1 cellular context compared by ENCODE assay signal in the genomic region with DNA sequence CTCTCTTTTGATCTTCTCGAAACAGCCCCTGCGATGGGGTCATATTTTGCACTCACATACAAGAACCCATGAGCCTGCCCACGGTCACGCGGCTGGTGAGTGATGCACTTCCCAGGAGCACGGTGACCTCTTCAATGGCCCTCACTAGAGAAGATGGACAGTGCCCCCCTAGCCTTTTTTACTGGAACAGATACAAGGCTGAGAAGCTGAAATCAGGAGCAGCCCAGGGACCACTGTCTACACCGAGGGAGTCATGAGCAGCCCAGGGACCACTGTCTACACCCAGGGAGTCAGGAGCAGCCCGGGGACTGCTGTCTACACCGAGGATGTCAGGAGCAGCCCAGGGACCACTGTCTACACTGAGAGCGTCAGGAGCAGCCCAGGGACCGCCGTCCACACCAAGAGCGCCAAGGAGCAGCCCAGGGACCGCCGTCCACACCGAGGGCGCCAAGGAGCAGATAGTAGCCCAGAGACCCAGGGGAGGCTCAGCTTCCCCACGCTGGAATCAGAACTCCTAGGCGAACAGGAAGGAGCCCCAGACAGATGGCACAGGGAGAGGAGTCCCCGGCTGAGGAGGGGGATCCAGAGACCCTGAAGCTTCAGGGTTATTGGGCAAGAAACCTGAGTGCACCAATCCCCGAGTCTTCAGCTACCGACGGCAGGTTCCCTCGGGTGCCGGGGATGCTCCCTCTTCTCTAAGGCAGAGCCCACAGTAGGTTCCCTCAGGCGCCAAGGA.
TF ChIP-seq lines count a peak whose summit lies in the region.

No MANE protein-coding gene starts in this region.

TF ChIP-seq in WTC11, 78 proteins besides CTCF, POLR2A, EP300 and RAD21 (continued from another document):
- TF ChIP-seq, protein P1, sequence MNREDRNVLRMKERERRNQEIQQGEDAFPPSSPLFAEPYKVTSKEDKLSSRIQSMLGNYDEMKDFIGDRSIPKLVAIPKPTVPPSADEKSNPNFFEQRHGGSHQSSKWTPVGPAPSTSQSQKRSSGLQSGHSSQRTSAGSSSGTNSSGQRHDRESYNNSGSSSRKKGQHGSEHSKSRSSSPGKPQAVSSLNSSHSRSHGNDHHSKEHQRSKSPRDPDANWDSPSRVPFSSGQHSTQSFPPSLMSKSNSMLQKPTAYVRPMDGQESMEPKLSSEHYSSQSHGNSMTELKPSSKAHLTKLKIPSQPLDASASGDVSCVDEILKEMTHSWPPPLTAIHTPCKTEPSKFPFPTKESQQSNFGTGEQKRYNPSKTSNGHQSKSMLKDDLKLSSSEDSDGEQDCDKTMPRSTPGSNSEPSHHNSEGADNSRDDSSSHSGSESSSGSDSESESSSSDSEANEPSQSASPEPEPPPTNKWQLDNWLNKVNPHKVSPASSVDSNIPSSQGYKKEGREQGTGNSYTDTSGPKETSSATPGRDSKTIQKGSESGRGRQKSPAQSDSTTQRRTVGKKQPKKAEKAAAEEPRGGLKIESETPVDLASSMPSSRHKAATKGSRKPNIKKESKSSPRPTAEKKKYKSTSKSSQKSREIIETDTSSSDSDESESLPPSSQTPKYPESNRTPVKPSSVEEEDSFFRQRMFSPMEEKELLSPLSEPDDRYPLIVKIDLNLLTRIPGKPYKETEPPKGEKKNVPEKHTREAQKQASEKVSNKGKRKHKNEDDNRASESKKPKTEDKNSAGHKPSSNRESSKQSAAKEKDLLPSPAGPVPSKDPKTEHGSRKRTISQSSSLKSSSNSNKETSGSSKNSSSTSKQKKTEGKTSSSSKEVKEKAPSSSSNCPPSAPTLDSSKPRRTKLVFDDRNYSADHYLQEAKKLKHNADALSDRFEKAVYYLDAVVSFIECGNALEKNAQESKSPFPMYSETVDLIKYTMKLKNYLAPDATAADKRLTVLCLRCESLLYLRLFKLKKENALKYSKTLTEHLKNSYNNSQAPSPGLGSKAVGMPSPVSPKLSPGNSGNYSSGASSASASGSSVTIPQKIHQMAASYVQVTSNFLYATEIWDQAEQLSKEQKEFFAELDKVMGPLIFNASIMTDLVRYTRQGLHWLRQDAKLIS (CRISPR knock-in tag; IDR thresholded peaks at IDR 0.05; ENCODE audit: borderline replicate concordance): no peak
- TF ChIP-seq ZNF263 (CRISPR knock-in tag; IDR thresholded peaks at IDR 0.05; ENCODE audit: low read depth) (no peak), FOXK1 (CRISPR knock-in tag; IDR thresholded peaks at IDR 0.05) (no peak)
- TF ChIP-seq, protein P2, sequence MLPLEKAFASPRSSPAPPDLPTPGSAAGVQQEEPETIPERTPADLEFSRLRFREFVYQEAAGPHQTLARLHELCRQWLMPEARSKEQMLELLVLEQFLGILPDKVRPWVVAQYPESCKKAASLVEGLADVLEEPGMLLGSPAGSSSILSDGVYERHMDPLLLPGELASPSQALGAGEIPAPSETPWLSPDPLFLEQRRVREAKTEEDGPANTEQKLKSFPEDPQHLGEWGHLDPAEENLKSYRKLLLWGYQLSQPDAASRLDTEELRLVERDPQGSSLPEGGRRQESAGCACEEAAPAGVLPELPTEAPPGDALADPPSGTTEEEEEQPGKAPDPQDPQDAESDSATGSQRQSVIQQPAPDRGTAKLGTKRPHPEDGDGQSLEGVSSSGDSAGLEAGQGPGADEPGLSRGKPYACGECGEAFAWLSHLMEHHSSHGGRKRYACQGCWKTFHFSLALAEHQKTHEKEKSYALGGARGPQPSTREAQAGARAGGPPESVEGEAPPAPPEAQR (CRISPR knock-in tag; IDR thresholded peaks at IDR 0.05): no peak
- TF ChIP-seq, protein P3, sequence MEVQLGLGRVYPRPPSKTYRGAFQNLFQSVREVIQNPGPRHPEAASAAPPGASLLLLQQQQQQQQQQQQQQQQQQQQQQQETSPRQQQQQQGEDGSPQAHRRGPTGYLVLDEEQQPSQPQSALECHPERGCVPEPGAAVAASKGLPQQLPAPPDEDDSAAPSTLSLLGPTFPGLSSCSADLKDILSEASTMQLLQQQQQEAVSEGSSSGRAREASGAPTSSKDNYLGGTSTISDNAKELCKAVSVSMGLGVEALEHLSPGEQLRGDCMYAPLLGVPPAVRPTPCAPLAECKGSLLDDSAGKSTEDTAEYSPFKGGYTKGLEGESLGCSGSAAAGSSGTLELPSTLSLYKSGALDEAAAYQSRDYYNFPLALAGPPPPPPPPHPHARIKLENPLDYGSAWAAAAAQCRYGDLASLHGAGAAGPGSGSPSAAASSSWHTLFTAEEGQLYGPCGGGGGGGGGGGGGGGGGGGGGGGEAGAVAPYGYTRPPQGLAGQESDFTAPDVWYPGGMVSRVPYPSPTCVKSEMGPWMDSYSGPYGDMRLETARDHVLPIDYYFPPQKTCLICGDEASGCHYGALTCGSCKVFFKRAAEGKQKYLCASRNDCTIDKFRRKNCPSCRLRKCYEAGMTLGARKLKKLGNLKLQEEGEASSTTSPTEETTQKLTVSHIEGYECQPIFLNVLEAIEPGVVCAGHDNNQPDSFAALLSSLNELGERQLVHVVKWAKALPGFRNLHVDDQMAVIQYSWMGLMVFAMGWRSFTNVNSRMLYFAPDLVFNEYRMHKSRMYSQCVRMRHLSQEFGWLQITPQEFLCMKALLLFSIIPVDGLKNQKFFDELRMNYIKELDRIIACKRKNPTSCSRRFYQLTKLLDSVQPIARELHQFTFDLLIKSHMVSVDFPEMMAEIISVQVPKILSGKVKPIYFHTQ (CRISPR knock-in tag; IDR thresholded peaks at IDR 0.05): no peak
- TF ChIP-seq, protein P4, sequence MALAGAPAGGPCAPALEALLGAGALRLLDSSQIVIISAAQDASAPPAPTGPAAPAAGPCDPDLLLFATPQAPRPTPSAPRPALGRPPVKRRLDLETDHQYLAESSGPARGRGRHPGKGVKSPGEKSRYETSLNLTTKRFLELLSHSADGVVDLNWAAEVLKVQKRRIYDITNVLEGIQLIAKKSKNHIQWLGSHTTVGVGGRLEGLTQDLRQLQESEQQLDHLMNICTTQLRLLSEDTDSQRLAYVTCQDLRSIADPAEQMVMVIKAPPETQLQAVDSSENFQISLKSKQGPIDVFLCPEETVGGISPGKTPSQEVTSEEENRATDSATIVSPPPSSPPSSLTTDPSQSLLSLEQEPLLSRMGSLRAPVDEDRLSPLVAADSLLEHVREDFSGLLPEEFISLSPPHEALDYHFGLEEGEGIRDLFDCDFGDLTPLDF (CRISPR knock-in tag; IDR thresholded peaks at IDR 0.05): no peak
